ENCODE assay signal across 15 cellular contexts in the genomic region with DNA sequence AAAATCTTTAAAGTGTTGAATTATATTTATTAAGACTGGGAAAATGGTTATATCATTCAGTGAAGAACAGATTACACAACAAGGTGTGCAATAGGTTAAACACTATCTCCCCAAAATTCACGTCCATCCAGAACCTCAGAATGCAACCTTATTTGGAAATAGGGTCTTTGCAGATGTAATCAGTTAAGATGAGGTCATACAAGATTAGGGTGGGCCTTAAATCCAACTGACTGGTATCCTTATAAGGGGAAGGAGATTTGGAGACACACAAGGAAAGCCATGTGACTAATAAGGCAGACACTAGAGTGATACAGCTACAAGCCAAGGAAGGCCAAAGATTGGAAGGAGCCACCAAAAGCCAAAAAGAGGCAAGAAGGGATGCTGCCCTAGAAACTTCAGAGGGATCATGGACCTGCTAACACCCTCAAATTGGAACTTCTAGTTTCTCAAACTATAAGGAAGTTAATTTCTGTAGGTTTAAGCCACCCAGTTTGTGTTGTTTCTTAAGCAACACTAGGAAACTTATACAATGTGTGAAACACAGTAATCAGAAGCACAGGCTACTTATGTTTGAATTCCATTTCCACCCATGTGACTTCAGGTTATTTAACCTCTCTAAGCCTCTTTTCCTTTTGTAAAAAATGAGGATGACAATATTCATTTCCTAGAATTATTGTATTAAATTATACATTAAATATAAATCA. TPM values are rescaled to one million over a fixed set of nuclear protein-coding genes. Genes with fewer than 3 reads are reported as not detected.
DNase-seq lines count a peak whose midpoint lies in the region; ATAC-seq and TF ChIP-seq lines count a peak whose summit lies in the region.
"Had no signal": no experiment of that assay in that cellular context is flagged by ENCODE, and none has a peak within 500 bp of the region (broad histone marks: within the 10 kb centered on the region; RNA-seq: fewer than 3 reads in every experiment).

No MANE protein-coding gene starts in this region.

- no peaks in the 10 kb centered on the region for H3K9me3 ChIP-seq in CD4-positive, alpha-beta memory T cell (ENCODE audit: control insufficient read depth in 1 of 2, low read length in 2 of 2)
- H3K9me3 ChIP-seq: esophagus squamous epithelium, testis had no signal

- no peak overlapping the region for H3K27ac ChIP-seq in CD4-positive, alpha-beta memory T cell (ENCODE audit: low read depth, low read length)

- H3K36me3 ChIP-seq in CD4-positive, alpha-beta memory T cell (ENCODE audit: insufficient read depth, low read length) = no peaks in the 10 kb centered on the region
- H3K36me3 ChIP-seq: esophagus squamous epithelium had no signal

- H3K4me3 ChIP-seq in CD4-positive, alpha-beta memory T cell (ENCODE audit: low read length in 2 of 2) = no peak overlapping the region
- H3K4me3 ChIP-seq: esophagus squamous epithelium, testis had no signal

- CTCF ChIA-PET in CD4-positive, alpha-beta memory T cell (lab: Charles Lee; ENCODE audit: partially characterized antibody) = no interaction called here

- POLR2A ChIA-PET in CD4-positive, alpha-beta memory T cell (lab: Charles Lee; ENCODE audit: partially characterized antibody) = no interaction called here

- peaks cover 38% of the 10 kb centered on the region for H3K4me1 ChIP-seq in CD4-positive, alpha-beta memory T cell (ENCODE audit: insufficient read depth, low read length)
- H3K4me1 ChIP-seq: testis had no signal

- no peaks in the 10 kb centered on the region for H3K27me3 Mint-ChIP-seq in CD4-positive, alpha-beta memory T cell
- H3K27me3 Mint-ChIP-seq in HFFc6 (ENCODE audit: insufficient read depth) = peaks cover 2% of the 10 kb centered on the region; the same call in 1 of the 2 replicates
- no peaks in the 10 kb centered on the region for H3K27me3 Mint-ChIP-seq in nephron progenitor cell (ENCODE audit: low read depth, poor library complexity)
- H3K27me3 Mint-ChIP-seq in activated T-cell treated with anti-CD3 and anti-CD28 coated beads, Interleukin-2, amount 50 U/mL, for 4 hours (ENCODE audit: low read depth) = no peaks in the 10 kb centered on the region
- H3K27me3 Mint-ChIP-seq: central memory CD8-positive, alpha-beta T cell had no signal

- TF ChIP-seq CTCF in HFFc6 (IDR thresholded peaks at IDR 0.05) (no peak), nephron progenitor cell (IDR thresholded peaks at IDR 0.05) (no peak)

- intact Hi-C loops in CD4-positive, alpha-beta memory T cell (cut with micrococcal nuclease) = loop anchor here (10.0 kb wide), 1 partner anchor 205 kb away; the partner anchor contains the start of genes ANKS1A and TAF11

- ATAC-seq in GM18867 (IDR thresholded peaks at IDR 0.05; ENCODE audit: unreplicated experiment) (no peak), HG02970 (IDR thresholded peaks at IDR 0.05; ENCODE audit: low FRiP score, unreplicated experiment) (no peak)
- no peak for ATAC-seq in activated T-cell treated with anti-CD3 and anti-CD28 coated beads, Interleukin-2, amount 50 U/mL, for 4 hours
- ATAC-seq: WTC11 had no signal

- H3K27ac Mint-ChIP-seq in CD4-positive, alpha-beta memory T cell = peak overlapping the region in 5 of 7 donors; percentile 3 to 88 (median 49)
- H3K27ac Mint-ChIP-seq in HFFc6 = peak overlapping the region; percentile 51
- H3K27ac Mint-ChIP-seq in nephron progenitor cell = peak overlapping the region; percentile 66
- H3K27ac Mint-ChIP-seq: WTC11 had no signal

- peaks cover 0 to 3% of the 10 kb centered on the region in 2 donors for H3K36me3 Mint-ChIP-seq in CD4-positive, alpha-beta memory T cell
- H3K36me3 Mint-ChIP-seq in HFFc6 (ENCODE audit: low read depth) = no peaks in the 10 kb centered on the region
- peaks cover 23% of the 10 kb centered on the region for H3K36me3 Mint-ChIP-seq in nephron progenitor cell (ENCODE audit: low read depth)
- H3K36me3 Mint-ChIP-seq in activated T-cell treated with anti-CD3 and anti-CD28 coated beads, Interleukin-2, amount 50 U/mL, for 4 hours (ENCODE audit: insufficient read depth) = peaks cover 2% of the 10 kb centered on the region
- H3K36me3 Mint-ChIP-seq: WTC11 had no signal

- peaks cover 25 to 42% (median 32%) of the 10 kb centered on the region in 4 donors for H3K4me1 Mint-ChIP-seq in CD4-positive, alpha-beta memory T cell
- H3K4me1 Mint-ChIP-seq in HFFc6 (ENCODE audit: low read depth) = peaks cover 20% of the 10 kb centered on the region
- H3K4me1 Mint-ChIP-seq in nephron progenitor cell = peaks cover 8% of the 10 kb centered on the region
- peaks cover 37% of the 10 kb centered on the region for H3K4me1 Mint-ChIP-seq in activated T-cell treated with anti-CD3 and anti-CD28 coated beads, Interleukin-2, amount 50 U/mL, for 4 hours (ENCODE audit: low read depth)
- H3K4me1 Mint-ChIP-seq: WTC11 had no signal

- H3K27me3 ChIP-seq in CD4-positive, alpha-beta memory T cell (ENCODE audit: insufficient read depth, low read length) = no peaks in the 10 kb centered on the region
- H3K27me3 ChIP-seq: esophagus squamous epithelium, testis had no signal

- no peaks in the 10 kb centered on the region for H3K9me3 Mint-ChIP-seq in CD4-positive, alpha-beta memory T cell
- H3K9me3 Mint-ChIP-seq in HFFc6 (no peaks in the 10 kb centered on the region), nephron progenitor cell (no peaks in the 10 kb centered on the region)
- H3K9me3 Mint-ChIP-seq in activated T-cell treated with anti-CD3 and anti-CD28 coated beads, Interleukin-2, amount 50 U/mL, for 4 hours = no peaks in the 10 kb centered on the region
- H3K9me3 Mint-ChIP-seq: central memory CD8-positive, alpha-beta T cell; WTC11 had no signal

- peak overlapping the region in 1 of 8 donors; percentile 52 for H3K4me3 Mint-ChIP-seq in CD4-positive, alpha-beta memory T cell
- H3K4me3 Mint-ChIP-seq in HFFc6 (no peak overlapping the region), nephron progenitor cell (no peak overlapping the region)
- H3K4me3 Mint-ChIP-seq in activated T-cell treated with anti-CD3 and anti-CD28 coated beads, Interleukin-2, amount 50 U/mL, for 4 hours = no peak overlapping the region
- H3K4me3 Mint-ChIP-seq: central memory CD8-positive, alpha-beta T cell; WTC11 had no signal

- DNase-seq in CD4-positive, alpha-beta memory T cell = no peak
- no peak for DNase-seq in HFFc6
- peak; percentile 13 for DNase-seq in dedifferentiated amniotic fluid mesenchymal stem cell (ENCODE audit: extremely low spot score)
- no peak for DNase-seq in nephron progenitor cell
- DNase-seq in activated T-cell treated with anti-CD3 and anti-CD28 coated beads, Interleukin-2, amount 50 U/mL, for 4 hours = no peak
- no peak for DNase-seq in medulla oblongata (ENCODE audit: extremely low spot score)
- DNase-seq: COR-L47; esophagus squamous epithelium; NCI-H2081; stimulated activated CD4-positive, alpha-beta T cell treated with anti-CD3 and anti-CD28 coated beads, Interleukin-4, amount 100 ng/mL, for 4 hours; testis had no signal

RNA-seq across cellular contexts. Expression of gene ILRUN, which starts 16.9 kb away (rescaled TPM):
- 10 to 100 TPM; 68.6 to 70.7 TPM for total RNA-seq in CD4-positive, alpha-beta memory T cell
- polyA plus RNA-seq in CD4-positive, alpha-beta memory T cell = 10 to 100 TPM; 14.8 to 15.1 TPM
- total RNA-seq in HFFc6 (2021; fragmentation: NEBNext Ultra II Directional; extraction: Animal tissue kit (Norgen Biotek cat#: 25700)) = 10 to 100 TPM; 56.0 to 65.1 (median 59.4) TPM
- 10 to 100 TPM; 47.0 to 57.6 (median 53.4) TPM for total RNA-seq in activated T-cell treated with anti-CD3 and anti-CD28 coated beads, Interleukin-2, amount 50 U/mL, for 4 hours
